Comparison of ENCODE assay signal across 20 cellular contexts in genomic region chr4:30744386-30744785, GRCh38. TPM values are rescaled to one million over a fixed set of nuclear protein-coding genes. Genes with fewer than 3 reads are reported as not detected.
DNase-seq lines count a peak whose midpoint lies in the region; ATAC-seq, FAIRE-seq and TF ChIP-seq lines count a peak whose summit lies in the region.
"Had no signal": no experiment of that assay in that cellular context is flagged by ENCODE, and none has a peak within 500 bp of the region (broad histone marks: within the 10 kb centered on the region; RNA-seq: fewer than 3 reads in every experiment).

No MANE protein-coding gene starts in this region.

- H4K20me1 ChIP-seq in keratinocyte (ENCODE audit: control insufficient read depth, extremely low read depth, insufficient read depth, low read length), result no peaks in the 10 kb centered on the region

- H3K36me3 Mint-ChIP-seq in type B pancreatic cell, result peaks cover 30% of the 10 kb centered on the region
- H3K36me3 Mint-ChIP-seq: CD8-positive, alpha-beta T cell had no signal

- H3K9me3 ChIP-seq in ascending aorta, result no peaks in the 10 kb centered on the region
- no peaks in the 10 kb centered on the region for H3K9me3 ChIP-seq in keratinocyte (ENCODE audit: control insufficient read depth, low read depth, low read length)

- ATAC-seq in Right ventricle myocardium superior (ENCODE audit: poor library complexity), result peak; percentile 56
- ATAC-seq: CD8-positive, alpha-beta T cell had no signal

- H3K27me3 Mint-ChIP-seq in type B pancreatic cell, result no peaks in the 10 kb centered on the region

- no peaks in the 10 kb centered on the region for H3K9me1 ChIP-seq in keratinocyte (ENCODE audit: control insufficient read depth, extremely low read depth, insufficient read depth, low read length)

- TF ChIP-seq CTCF in ascending aorta (IDR thresholded peaks at IDR 0.05) (no peak), keratinocyte (optimal IDR thresholded peaks at IDR 0.05 in 1 of 3, IDR thresholded peaks at IDR 0.05 in 1 of 3, conservative IDR thresholded peaks at IDR 0.05 in 1 of 3; ENCODE audit: extremely low read depth in 1 of 3, insufficient read depth in 2 of 3, low read length in 3 of 3) (no peak), type B pancreatic cell (conservative IDR thresholded peaks at IDR 0.05) (no peak)

- H3K79me2 ChIP-seq in keratinocyte (ENCODE audit: control insufficient read depth, insufficient read depth, low read length), result no peaks in the 10 kb centered on the region

- peaks cover 22% of the 10 kb centered on the region for H3K4me1 Mint-ChIP-seq in type B pancreatic cell (ENCODE audit: unreplicated experiment)

- H3K4me3 ChIP-seq in ascending aorta (no peak overlapping the region), keratinocyte (ENCODE audit: control insufficient read depth in 2 of 3, extremely low read depth in 1 of 3, insufficient read depth in 2 of 3, low read depth in 1 of 3, low read length in 3 of 3) (no peak overlapping the region)
- H3K4me3 ChIP-seq: GM23248, PC-9 had no signal

- FAIRE-seq in keratinocyte (lab: Jason Lieb, UNC), result no peak
- FAIRE-seq: D721Med, G401.6 had no signal

- H3K27ac ChIP-seq in ascending aorta (peak overlapping the region; percentile 60 to 87), keratinocyte (ENCODE audit: control insufficient read depth, insufficient read depth, low read length) (peak overlapping the region; percentile 42)
- H3K27ac ChIP-seq: 22Rv1, GM23248, PC-9 had no signal

- intact Hi-C loops in Right ventricle myocardium superior (cut with DNase I) (no loop called here), cardiac septum (cut with DNase I) (no loop called here), ascending aorta (cut with DNase I) (no loop called here)

- dilution Hi-C loops in keratinocyte (cut with MboI; ENCODE audit: extremely low pct_ligation_motif_present, low sequenced_read_pairs), result no loop called here

- H3K27ac Mint-ChIP-seq in type B pancreatic cell, result peak overlapping the region; percentile 38
- H3K27ac Mint-ChIP-seq: CD8-positive, alpha-beta T cell had no signal

- H3K4me3 Mint-ChIP-seq in type B pancreatic cell, result no peak overlapping the region
- H3K4me3 Mint-ChIP-seq: CD8-positive, alpha-beta T cell had no signal

- H3K9me3 Mint-ChIP-seq in type B pancreatic cell, result no peaks in the 10 kb centered on the region
- H3K9me3 Mint-ChIP-seq: CD8-positive, alpha-beta T cell had no signal

- peak overlapping the region; percentile 14 for H3K4me2 ChIP-seq in keratinocyte (ENCODE audit: control insufficient read depth, extremely low read depth, insufficient read depth, low read depth, low read length)
- H3K4me2 ChIP-seq: PC-9 had no signal

- H3K36me3 ChIP-seq in ascending aorta (no peaks in the 10 kb centered on the region), keratinocyte (ENCODE audit: control insufficient read depth in 2 of 2, extremely low read depth in 1 of 2, insufficient read depth in 2 of 2, low read length in 2 of 2) (no peaks in the 10 kb centered on the region)

- H3K27me3 ChIP-seq in ascending aorta, result no peaks in the 10 kb centered on the region
- H3K27me3 ChIP-seq in keratinocyte (ENCODE audit: control insufficient read depth, extremely low read depth, insufficient read depth, low read length), result no peaks in the 10 kb centered on the region

- H2AFZ ChIP-seq in keratinocyte (ENCODE audit: control insufficient read depth, low read length), result no peak overlapping the region
- H2AFZ ChIP-seq: GM23248, PC-9 had no signal

- peaks cover 3 to 27% of the 10 kb centered on the region in 2 donors for H3K4me1 ChIP-seq in ascending aorta
- peaks cover 9% of the 10 kb centered on the region for H3K4me1 ChIP-seq in keratinocyte (ENCODE audit: control insufficient read depth, extremely low read depth, insufficient read depth, low read length)

- no peak overlapping the region for H3K9ac ChIP-seq in keratinocyte (ENCODE audit: control insufficient read depth, extremely low read depth, insufficient read depth, low read length)
- H3K9ac ChIP-seq: GM23248 had no signal

- no peak for DNase-seq in Right ventricle myocardium superior
- DNase-seq in cardiac septum (ENCODE audit: low spot score), result no peak
- no peak for DNase-seq in ascending aorta (ENCODE audit: low spot score in 2 of 2)
- no peak for DNase-seq in keratinocyte (ENCODE audit: low read depth, low spot score)
- DNase-seq in type B pancreatic cell (ENCODE audit: extremely low spot score, unreplicated experiment), result no peak
- no peak for DNase-seq in NCI-H128 (lab: John Stamatoyannopoulos, UW; ENCODE audit: unreplicated experiment)
- DNase-seq in activated CD4-positive, alpha-beta T cell treated with anti-CD3 and anti-CD28 coated beads, Interleukin-2, amount 50 U/mL, for 48 hours, result no peak
- no peak for DNase-seq in activated T-cell treated with anti-CD3 and anti-CD28 coated beads, Interleukin-2, amount 50 U/mL, for 1 hour
- DNase-seq: CD8-positive, alpha-beta T cell; DMS79 treated with DMSO at 0.1 percent for 48 hours; MV-4-11; NCI-H1436; NCI-H2029; NCI-H510A treated with DMSO at 0.1 percent for 48 hours; NCI-H82; PC-9 had no signal

RNA-seq across cellular contexts. Expression of gene PCDH7, which starts 24.2 kb away (rescaled TPM):
- total RNA-seq in Right ventricle myocardium superior (18.7 TPM), cardiac septum (70.8 TPM), ascending aorta (127 TPM), type B pancreatic cell (ENCODE audit: low replicate concordance) (93.8 and 95.9 TPM in 2 replicates)
- 28.1 to 38.5 TPM (median 30.1 TPM) in 3 replicates for polyA plus RNA-seq in keratinocyte
- polyA plus RNA-seq in keratinocyte (2011; ENCODE audit: low read depth), result 7.7 TPM
- polyA plus RNA-seq in keratinocyte (2011; cell fraction: cytosol; rRNA removed), result 11.5 and 14.8 TPM in 2 replicates
- 66.4 and 68.4 TPM in 2 replicates for polyA plus RNA-seq in keratinocyte (2011; cell fraction: nucleus; rRNA removed)
- 8.7 and 30.7 TPM in 2 replicates for polyA plus RNA-seq in keratinocyte (2012; ENCODE audit: low replicate concordance)
- 88.0 to 111 TPM (median 93.2 TPM) in 3 replicates for polyA minus RNA-seq in keratinocyte
- polyA minus RNA-seq in keratinocyte (2011; cell fraction: cytosol; rRNA and poly(A)+ RNA removed), result 32.0 TPM
- polyA minus RNA-seq in keratinocyte (2011; cell fraction: nucleus; rRNA and poly(A)+ RNA removed), result 131 and 201 TPM in 2 replicates
- total RNA-seq: CD8-positive, alpha-beta T cell had no signal
